In the genomic region with DNA sequence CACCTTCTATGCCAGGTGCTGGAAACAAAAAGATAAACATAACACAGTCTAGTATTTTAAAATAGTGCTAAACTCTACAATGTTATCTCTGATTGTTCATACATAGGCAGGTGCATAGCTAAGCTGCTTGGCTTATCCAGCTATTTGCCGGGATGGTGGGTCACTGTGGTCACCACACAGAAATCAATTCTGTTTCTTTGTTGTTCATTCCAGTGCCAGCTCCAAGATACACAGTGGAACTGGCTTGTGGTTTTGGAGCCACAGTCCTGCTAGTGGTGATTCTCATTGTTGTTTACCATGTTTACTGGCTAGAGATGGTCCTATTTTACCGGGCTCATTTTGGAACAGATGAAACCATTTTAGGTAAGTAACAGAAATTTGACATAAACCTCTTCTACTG, we compare ENCODE assay signal across 25 cellular contexts.
"Had no signal": no experiment of that assay in that cellular context is flagged by ENCODE, and none has a peak within 500 bp of the region (broad histone marks: within the 10 kb centered on the region; RNA-seq: fewer than 3 reads in every experiment).

No MANE protein-coding gene starts in this region.

- H3K9ac ChIP-seq: neural progenitor cell had no signal

- H3K4me3 ChIP-seq: body of pancreas, colonic mucosa, gastrocnemius medialis, neural progenitor cell, thoracic aorta, uterus had no signal

- H3K4me1 Mint-ChIP-seq: natural killer cell; neural progenitor cell; stimulated activated effector memory CD8-positive, alpha-beta T cell treated with anti-CD3 and anti-CD28 coated beads, Interleukin-12 subunit alpha, Interleukin-12 subunit beta, amount 100 ng/mL, for 72 hours had no signal

- H3K9me3 Mint-ChIP-seq: effector memory CD8-positive, alpha-beta T cell; natural killer cell; neural progenitor cell; stimulated activated effector memory CD8-positive, alpha-beta T cell treated with anti-CD3 and anti-CD28 coated beads, Interleukin-12 subunit alpha, Interleukin-12 subunit beta, amount 100 ng/mL, for 72 hours; stimulated activated naive CD8-positive, alpha-beta T cell treated with anti-CD3 and anti-CD28 coated beads, Interleukin-15, Interleukin-2, amounts not matched to agents 100 ng/mL and 50 ng/mL, for 24 hours had no signal

- H3K9me3 ChIP-seq: body of pancreas, colonic mucosa, gastrocnemius medialis, thoracic aorta, uterus had no signal

- H3K4me3 Mint-ChIP-seq: activated naive CD8-positive, alpha-beta T cell; effector memory CD8-positive, alpha-beta T cell; natural killer cell; neural progenitor cell; stimulated activated effector memory CD8-positive, alpha-beta T cell treated with anti-CD3 and anti-CD28 coated beads, Interleukin-12 subunit alpha, Interleukin-12 subunit beta, amount 100 ng/mL, for 72 hours; stimulated activated naive CD8-positive, alpha-beta T cell treated with anti-CD3 and anti-CD28 coated beads, Interleukin-15, Interleukin-2, amounts not matched to agents 100 ng/mL and 50 ng/mL, for 24 hours had no signal

- H3K27me3 ChIP-seq: body of pancreas, colonic mucosa, gastrocnemius medialis, neural progenitor cell, uterus had no signal

- ATAC-seq: activated CD4-positive, CD25-positive, alpha-beta regulatory T cell treated with anti-CD3 and anti-CD28 coated beads, Interleukin-2, amount 50 U/mL, for 24 hours; body of pancreas; effector memory CD8-positive, alpha-beta T cell; gastrocnemius medialis; left ventricle myocardium superior; natural killer cell; sciatic nerve; stimulated activated effector memory CD8-positive, alpha-beta T cell treated with anti-CD3 and anti-CD28 coated beads, Interleukin-12 subunit alpha, Interleukin-12 subunit beta, amount 100 ng/mL, for 72 hours had no signal

- H3K27me3 Mint-ChIP-seq: activated naive CD8-positive, alpha-beta T cell; effector memory CD8-positive, alpha-beta T cell; stimulated activated naive CD8-positive, alpha-beta T cell treated with anti-CD3 and anti-CD28 coated beads, Interleukin-15, Interleukin-2, amounts not matched to agents 100 ng/mL and 50 ng/mL, for 24 hours had no signal

- H3K4me2 ChIP-seq: neural progenitor cell had no signal

- H3K4me1 ChIP-seq: colonic mucosa, gastrocnemius medialis, neural progenitor cell, uterus had no signal

- H3K36me3 ChIP-seq: colonic mucosa, gastrocnemius medialis, neural progenitor cell, thoracic aorta, uterus, WERI-Rb-1 had no signal

- H3K27ac Mint-ChIP-seq: activated naive CD8-positive, alpha-beta T cell; effector memory CD8-positive, alpha-beta T cell; natural killer cell; neural progenitor cell; stimulated activated effector memory CD8-positive, alpha-beta T cell treated with anti-CD3 and anti-CD28 coated beads, Interleukin-12 subunit alpha, Interleukin-12 subunit beta, amount 100 ng/mL, for 72 hours; stimulated activated naive CD8-positive, alpha-beta T cell treated with anti-CD3 and anti-CD28 coated beads, Interleukin-15, Interleukin-2, amounts not matched to agents 100 ng/mL and 50 ng/mL, for 24 hours had no signal

- DNase-seq: activated CD4-positive, alpha-beta T cell treated with anti-CD3 and anti-CD28 coated beads for 48 hours; activated CD4-positive, alpha-beta T cell treated with anti-CD3 and anti-CD28 coated beads, Interleukin-2, amount 50 U/mL, for 48 hours; activated CD8-positive, alpha-beta memory T cell treated with anti-CD3 and anti-CD28 coated beads for 24 hours; activated effector memory CD4-positive, alpha-beta T cell treated with Interleukin-2 at 50 U/mL for 16 hours; activated naive CD4-positive, alpha-beta T cell treated with Interleukin-2 at 50 U/mL for 16 hours; anterior cingulate cortex; body of pancreas; colonic mucosa; effector memory CD8-positive, alpha-beta T cell; gastrocnemius medialis; glutamatergic neuron; left ventricle myocardium superior; natural killer cell; posterior cingulate gyrus; small intestine; stimulated activated CD4-positive, alpha-beta T cell treated with anti-CD3 and anti-CD28 coated beads, Interleukin-4, amount 100 ng/mL, for 24 hours; uterus; WERI-Rb-1 had no signal

- H2AFZ ChIP-seq: neural progenitor cell had no signal

- H3K36me3 Mint-ChIP-seq: neural progenitor cell had no signal

- H3K27ac ChIP-seq: body of pancreas, colonic mucosa, gastrocnemius medialis, neural progenitor cell, thoracic aorta, uterus, WERI-Rb-1 had no signal
